Comparison of ENCODE assay signal across 13 cellular contexts in genomic region chr2:131055169-131056065, GRCh38. TPM values are rescaled to one million over a fixed set of nuclear protein-coding genes. Genes with fewer than 3 reads are reported as not detected.
DNase-seq lines count a peak whose midpoint lies in the region; TF ChIP-seq lines count a peak whose summit lies in the region.
"Had no signal": no experiment of that assay in that cellular context is flagged by ENCODE, and none has a peak within 500 bp of the region (broad histone marks: within the 10 kb centered on the region; RNA-seq: fewer than 3 reads in every experiment).

No MANE protein-coding gene starts in this region.

- peaks cover 95% of the 10 kb centered on the region for H3K36me3 Mint-ChIP-seq in activated T-cell treated with anti-CD3 and anti-CD28 coated beads, Interleukin-2, amount 50 U/mL, for 24 hours (ENCODE audit: low read depth)

- no peaks in the 10 kb centered on the region for H3K9me3 Mint-ChIP-seq in activated T-cell treated with anti-CD3 and anti-CD28 coated beads, Interleukin-2, amount 50 U/mL, for 24 hours

- H3K36me3 ChIP-seq in brain microvascular endothelial cell (replicated peaks) (peaks cover 51% of the 10 kb centered on the region), vagina (peaks cover 0 to 56% of the 10 kb centered on the region in 2 donors)

- H3K27me3 Mint-ChIP-seq in activated T-cell treated with anti-CD3 and anti-CD28 coated beads, Interleukin-2, amount 50 U/mL, for 24 hours = no peaks in the 10 kb centered on the region

- peaks cover 24% of the 10 kb centered on the region for H3K4me1 Mint-ChIP-seq in activated T-cell treated with anti-CD3 and anti-CD28 coated beads, Interleukin-2, amount 50 U/mL, for 24 hours (ENCODE audit: low read depth)

- intact Hi-C loops in vagina (cut with DNase I) = no loop called here

- peak overlapping the region; percentile 15 for H3K27ac Mint-ChIP-seq in activated T-cell treated with anti-CD3 and anti-CD28 coated beads, Interleukin-2, amount 50 U/mL, for 24 hours

- TF ChIP-seq POLR2A in vagina (IDR thresholded peaks at IDR 0.05) = no peak

- no peak for DNase-seq in activated T-cell treated with anti-CD3 and anti-CD28 coated beads, Interleukin-2, amount 50 U/mL, for 24 hours
- DNase-seq in activated T-cell treated with anti-CD3 and anti-CD28 coated beads for 4 hours (no peak), brain microvascular endothelial cell (peak; percentile 16), kidney tubule cell (ENCODE audit: low spot score) (peak; percentile 28), substantia nigra (lab: John Stamatoyannopoulos, UW) (no peak), vagina (ENCODE audit: extremely low spot score in 2 of 2) (no peak), NCI-H446 (lab: John Stamatoyannopoulos, UW) (no peak)
- DNase-seq in effector CD8-positive, alpha-beta T cell (lab: John Stamatoyannopoulos, UW) = no peak
- DNase-seq: central memory CD4-positive, alpha-beta T cell; GDM1; Kasumi-1; spleen had no signal

- H3K27ac ChIP-seq in brain microvascular endothelial cell (no peak overlapping the region), substantia nigra (ENCODE audit: low read depth, low read length, poor library complexity, severe bottlenecking) (peak overlapping the region; percentile 84), vagina (no peak overlapping the region)
- H3K27ac ChIP-seq: hepatocyte, spleen had no signal

- peaks cover 17% of the 10 kb centered on the region for H3K4me1 ChIP-seq in vagina

- H3K9me3 ChIP-seq in vagina = no peaks in the 10 kb centered on the region
- H3K9me3 ChIP-seq: spleen had no signal

- H3K27me3 ChIP-seq in brain microvascular endothelial cell (replicated peaks) = no peaks in the 10 kb centered on the region
- H3K27me3 ChIP-seq in vagina = no peaks in the 10 kb centered on the region
- H3K27me3 ChIP-seq: hepatocyte, spleen had no signal

- in situ Hi-C loops in brain microvascular endothelial cell (cut with HindIII; ENCODE audit: low pct_ligation_motif_present, low sequenced_read_pairs) = no loop called here

- TF ChIP-seq CTCF in brain microvascular endothelial cell (IDR thresholded peaks at IDR 0.05; ENCODE audit: low read depth, low read length, missing control alignments) (no peak), vagina (IDR thresholded peaks at IDR 0.05) (no peak)

- H3K4me3 ChIP-seq in brain microvascular endothelial cell (ENCODE audit: low read depth, low read length) = no peak overlapping the region
- H3K4me3 ChIP-seq in vagina = no peak overlapping the region
- H3K4me3 ChIP-seq: hepatocyte, spleen had no signal

- H3K4me3 Mint-ChIP-seq in activated T-cell treated with anti-CD3 and anti-CD28 coated beads, Interleukin-2, amount 50 U/mL, for 24 hours = no peak overlapping the region

RNA-seq across cellular contexts. Expression of gene FAM168B, which starts 37.8 kb away (rescaled TPM):
- total RNA-seq in vagina = 56.7 TPM

RNA-seq across cellular contexts. Expression of gene PLEKHB2, which starts 49.7 kb away (rescaled TPM):
- 46.7 TPM for total RNA-seq in vagina

Comparison
In these comparisons a context has a peak if more than half of its experiments do, and no peak if none do; other contexts are left out.
1. DNase-seq: peak in brain microvascular endothelial cell (single experiment) and kidney tubule cell (single experiment); none in activated T-cell treated with anti-CD3 and anti-CD28 coated beads, Interleukin-2, amount 50 U/mL, for 24 hours (single experiment), activated T-cell treated with anti-CD3 and anti-CD28 coated beads for 4 hours (single experiment), substantia nigra (0 of 49), vagina (0 of 2), NCI-H446 (0 of 2) and effector CD8-positive, alpha-beta T cell (single experiment).